1 cellular context compared by ENCODE assay signal in genomic region chr6:18122128-18123093, GRCh38.
TF ChIP-seq lines count a peak whose summit lies in the region.

Gene NHLRC1, minus strand, starts transcription at chr6:18122677. Its CDS starts 71 bp downstream, at chr6:18122606.

TF ChIP-seq in A549, 52 proteins besides CTCF, POLR2A, EP300 and RAD21 (continued from another document):
- TF ChIP-seq MAX (IDR thresholded peaks at IDR 0.05) = peak; percentile 99
- TF ChIP-seq HOXB13 (CRISPR knock-in tag; IDR thresholded peaks at IDR 0.05; ENCODE audit: low read depth) = peak; percentile 93
- 0 out of 2 replicates have a peak, but pooled peaks have one; percentile 26 for TF ChIP-seq PHF8 (IDR thresholded peaks at IDR 0.05; ENCODE audit: borderline replicate concordance, low read depth)
- no peak for TF ChIP-seq RFX5 (IDR thresholded peaks at IDR 0.05)
- peak; percentile 78 for TF ChIP-seq EHF (CRISPR knock-in tag; IDR thresholded peaks at IDR 0.05)
- no peak for TF ChIP-seq HDAC2 (IDR thresholded peaks at IDR 0.05)
- TF ChIP-seq NFE2L2 (conservative IDR thresholded peaks at IDR 0.05; ENCODE audit: low read length) = no peak
- TF ChIP-seq FOSL2 (IDR thresholded peaks at IDR 0.05) = no peak
- peak; percentile 69 for TF ChIP-seq FOSL2 (CRISPR knock-in tag; IDR thresholded peaks at IDR 0.05)
- TF ChIP-seq KDM1A (IDR thresholded peaks at IDR 0.05; ENCODE audit: low read depth) = no peak
- peak; percentile 82 for TF ChIP-seq TFCP2L1 (CRISPR knock-in tag; IDR thresholded peaks at IDR 0.05)
